Comparison of ENCODE assay signal across 8 cellular contexts in the genomic region with DNA sequence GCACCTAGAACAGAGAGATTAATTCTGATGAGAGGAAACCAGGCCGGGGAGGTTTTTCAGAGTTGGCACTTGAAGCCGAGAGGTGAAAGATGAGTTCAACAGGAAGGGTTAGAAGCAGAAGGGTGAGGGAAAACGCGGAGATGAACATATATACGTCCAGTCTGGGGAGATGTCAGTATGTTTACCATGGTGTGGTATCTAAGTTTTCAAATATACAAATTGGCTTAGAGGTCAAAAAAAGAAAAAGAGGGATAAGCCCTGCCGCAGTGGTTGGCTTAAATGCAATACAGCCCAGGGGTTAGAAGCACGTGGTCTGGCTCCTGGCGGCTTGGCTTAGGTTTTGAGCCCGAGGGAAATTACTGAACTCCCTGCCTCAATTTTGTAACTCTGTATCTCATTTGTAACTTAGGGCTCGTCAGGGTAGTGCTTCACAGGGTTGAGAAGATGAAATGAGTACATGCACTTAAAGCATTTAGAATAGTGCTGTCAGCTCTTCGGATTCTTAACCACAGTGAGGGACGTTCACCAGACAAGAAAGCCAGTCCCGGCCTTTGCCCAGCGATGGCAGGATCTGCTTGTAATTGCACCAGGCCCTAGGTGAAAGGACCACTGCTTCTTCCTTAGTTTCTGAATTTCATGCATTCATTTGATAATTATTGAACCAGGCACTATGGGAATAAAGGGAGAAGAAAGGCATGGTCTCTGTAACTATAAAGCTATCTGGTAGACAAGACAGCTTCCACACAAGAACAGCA. TPM values are rescaled to one million over a fixed set of nuclear protein-coding genes. Genes with fewer than 3 reads are reported as not detected.
DNase-seq lines count a peak whose midpoint lies in the region; ATAC-seq and TF ChIP-seq lines count a peak whose summit lies in the region.

No MANE protein-coding gene starts in this region.

- intact Hi-C loops in psoas muscle (cut with DNase I), result loop anchor here in 1 of 2 donors (5.0 kb wide), 1 partner anchor 125 kb away; no protein-coding TSS in a partner anchor

- 30 to 38% (median 31%) methylated on average over 14 of the region's 14 CpGs for WGBS in psoas muscle, 3 donors

- no peaks in the 10 kb centered on the region for H3K36me3 ChIP-seq in psoas muscle (ENCODE audit: insufficient read depth in 1 of 2, low read depth in 1 of 2)

- no peaks in the 10 kb centered on the region for H3K9me3 ChIP-seq in psoas muscle

- DNase-seq in HK-2 (ENCODE audit: unreplicated experiment) (peak; percentile 18), foreskin keratinocyte (no peak), psoas muscle (peak; percentile 47 to 76), putamen (ENCODE audit: low spot score) (no peak), occipital lobe (lab: John Stamatoyannopoulos, UW) (no peak)

- H3K27ac ChIP-seq in foreskin keratinocyte, result peak overlapping the region; percentile 99
- H3K27ac ChIP-seq in psoas muscle, result peak overlapping the region; percentile 99

- H3K4me1 ChIP-seq in foreskin keratinocyte, result peaks cover 19% of the 10 kb centered on the region
- peaks cover 54% of the 10 kb centered on the region for H3K4me1 ChIP-seq in psoas muscle

- TF ChIP-seq CTCF in foreskin keratinocyte (conservative IDR thresholded peaks at IDR 0.05) (no peak), psoas muscle (IDR thresholded peaks at IDR 0.05) (no peak)

- H3K27me3 ChIP-seq in foreskin keratinocyte (no peaks in the 10 kb centered on the region), psoas muscle (ENCODE audit: insufficient read depth in 3 of 3, low read length in 2 of 3) (no peaks in the 10 kb centered on the region)

- ATAC-seq in SK-N-SH treated with all-trans-retinoic acid at 6 μM for 48 hours (no peak), foreskin keratinocyte (no peak), psoas muscle (peak in 1 of 4 donors; percentile 16), HG02970 (IDR thresholded peaks at IDR 0.05; ENCODE audit: low FRiP score, unreplicated experiment) (no peak), HG02981 (IDR thresholded peaks at IDR 0.05; ENCODE audit: unreplicated experiment) (no peak)

- H3K4me3 ChIP-seq in psoas muscle, result peak overlapping the region; percentile 56

TF ChIP-seq in SK-N-SH treated with all-trans-retinoic acid at 6 μM for 48 hours, 23 proteins besides CTCF, POLR2A, EP300 and RAD21:
- TF ChIP-seq ZC3H10 (CRISPR knock-in tag; IDR thresholded peaks at IDR 0.05) (no peak), PPARA (CRISPR knock-in tag; IDR thresholded peaks at IDR 0.05; ENCODE audit: borderline replicate concordance) (no peak), TCF4 (CRISPR knock-in tag; IDR thresholded peaks at IDR 0.05; ENCODE audit: borderline replicate concordance) (no peak), SNAI2 (CRISPR knock-in tag; IDR thresholded peaks at IDR 0.05) (peak; percentile 72; the same call in 1 of the 2 replicates), ZFP3 (CRISPR knock-in tag; IDR thresholded peaks at IDR 0.05) (no peak; the same call in 1 of the 2 replicates)
- TF ChIP-seq, protein P1, sequence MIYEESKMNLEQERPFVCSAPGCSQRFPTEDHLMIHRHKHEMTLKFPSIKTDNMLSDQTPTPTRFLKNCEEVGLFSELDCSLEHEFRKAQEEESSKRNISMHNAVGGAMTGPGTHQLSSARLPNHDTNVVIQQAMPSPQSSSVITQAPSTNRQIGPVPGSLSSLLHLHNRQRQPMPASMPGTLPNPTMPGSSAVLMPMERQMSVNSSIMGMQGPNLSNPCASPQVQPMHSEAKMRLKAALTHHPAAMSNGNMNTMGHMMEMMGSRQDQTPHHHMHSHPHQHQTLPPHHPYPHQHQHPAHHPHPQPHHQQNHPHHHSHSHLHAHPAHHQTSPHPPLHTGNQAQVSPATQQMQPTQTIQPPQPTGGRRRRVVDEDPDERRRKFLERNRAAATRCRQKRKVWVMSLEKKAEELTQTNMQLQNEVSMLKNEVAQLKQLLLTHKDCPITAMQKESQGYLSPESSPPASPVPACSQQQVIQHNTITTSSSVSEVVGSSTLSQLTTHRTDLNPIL (CRISPR knock-in tag; IDR thresholded peaks at IDR 0.05; ENCODE audit: low read depth), result 0 out of 2 replicates have a peak, but pooled peaks have one; percentile 47

RNA-seq across cellular contexts. Expression of a gene that starts 6.4 kb away (rescaled TPM):
- total RNA-seq in foreskin keratinocyte, result 35.1 and 42.1 TPM in 2 replicates
- polyA plus RNA-seq in foreskin keratinocyte, result 28.7 and 32.5 TPM in 2 replicates
- total RNA-seq in psoas muscle, result 10 to 100 TPM; 10.9 to 33.3 (median 23.9) TPM
- 1 to 10 TPM; 6.5 to 8.3 (median 7.1) TPM for polyA plus RNA-seq in psoas muscle
- total RNA-seq in occipital lobe, result 13.6 TPM

Comparison
In these comparisons a context has a peak if more than half of its experiments do, and no peak if none do; other contexts are left out.
1. DNase-seq: peak in HK-2 (single experiment) and psoas muscle (2 of 2); none in foreskin keratinocyte (0 of 2), putamen (single experiment) and occipital lobe (single experiment).